Comparison of ENCODE assay signal across 1 cellular context in the genomic region with DNA sequence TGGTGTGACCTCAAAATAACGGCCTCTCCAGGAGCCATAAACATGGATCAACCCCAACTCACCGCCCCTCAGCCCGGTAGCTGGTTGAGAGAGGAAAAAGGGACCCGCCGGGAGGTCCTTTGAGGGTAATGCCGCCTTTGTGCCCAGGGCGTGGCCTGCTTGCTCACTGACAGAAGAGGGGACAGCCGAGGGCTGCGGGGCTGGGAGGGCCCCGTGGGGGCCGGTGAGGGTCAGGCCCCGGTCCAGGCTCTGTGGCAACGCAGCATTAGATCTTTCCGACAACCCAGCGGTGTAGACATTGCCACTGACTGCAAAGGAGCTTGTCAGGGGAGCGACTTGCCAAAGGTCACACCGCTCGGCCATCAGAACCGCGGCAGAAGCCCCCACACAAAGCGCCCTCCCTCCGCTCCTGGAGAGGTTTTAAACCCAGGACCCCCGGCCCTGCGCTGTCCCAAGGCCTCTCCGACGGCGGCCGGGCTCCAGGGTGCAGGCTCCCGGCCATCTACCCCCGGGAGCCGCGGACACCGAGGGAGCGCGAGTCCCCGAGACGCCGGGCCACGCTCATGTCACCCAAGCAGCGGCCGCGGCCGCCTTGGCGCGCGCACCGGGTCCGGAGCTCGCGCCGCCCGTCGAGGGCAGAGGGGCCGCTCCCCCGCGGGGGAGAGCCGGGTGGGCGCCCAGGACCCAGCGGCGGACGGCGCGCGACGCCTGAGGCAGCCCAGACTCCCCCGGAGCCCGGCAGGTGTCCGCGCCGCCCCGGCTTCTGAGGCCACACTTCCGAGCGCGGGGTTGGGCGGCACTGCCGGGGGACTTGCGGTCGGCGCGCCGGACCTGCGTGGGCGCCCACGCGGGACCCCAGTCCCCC.
TF ChIP-seq lines count a peak whose summit lies in the region.

No MANE protein-coding gene starts in this region.

TF ChIP-seq in HepG2, 621 proteins besides CTCF, POLR2A, EP300 and RAD21 (continued from another document and continues in another):
- TF ChIP-seq, protein P1, sequence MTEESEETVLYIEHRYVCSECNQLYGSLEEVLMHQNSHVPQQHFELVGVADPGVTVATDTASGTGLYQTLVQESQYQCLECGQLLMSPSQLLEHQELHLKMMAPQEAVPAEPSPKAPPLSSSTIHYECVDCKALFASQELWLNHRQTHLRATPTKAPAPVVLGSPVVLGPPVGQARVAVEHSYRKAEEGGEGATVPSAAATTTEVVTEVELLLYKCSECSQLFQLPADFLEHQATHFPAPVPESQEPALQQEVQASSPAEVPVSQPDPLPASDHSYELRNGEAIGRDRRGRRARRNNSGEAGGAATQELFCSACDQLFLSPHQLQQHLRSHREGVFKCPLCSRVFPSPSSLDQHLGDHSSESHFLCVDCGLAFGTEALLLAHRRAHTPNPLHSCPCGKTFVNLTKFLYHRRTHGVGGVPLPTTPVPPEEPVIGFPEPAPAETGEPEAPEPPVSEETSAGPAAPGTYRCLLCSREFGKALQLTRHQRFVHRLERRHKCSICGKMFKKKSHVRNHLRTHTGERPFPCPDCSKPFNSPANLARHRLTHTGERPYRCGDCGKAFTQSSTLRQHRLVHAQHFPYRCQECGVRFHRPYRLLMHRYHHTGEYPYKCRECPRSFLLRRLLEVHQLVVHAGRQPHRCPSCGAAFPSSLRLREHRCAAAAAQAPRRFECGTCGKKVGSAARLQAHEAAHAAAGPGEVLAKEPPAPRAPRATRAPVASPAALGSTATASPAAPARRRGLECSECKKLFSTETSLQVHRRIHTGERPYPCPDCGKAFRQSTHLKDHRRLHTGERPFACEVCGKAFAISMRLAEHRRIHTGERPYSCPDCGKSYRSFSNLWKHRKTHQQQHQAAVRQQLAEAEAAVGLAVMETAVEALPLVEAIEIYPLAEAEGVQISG (CRISPR knock-in tag; IDR thresholded peaks at IDR 0.05) = no peak
- TF ChIP-seq ZNF619 (CRISPR knock-in tag; IDR thresholded peaks at IDR 0.05) (no peak), ZSCAN9 (CRISPR knock-in tag; IDR thresholded peaks at IDR 0.05; ENCODE audit: borderline replicate concordance) (no peak), ZNF337 (CRISPR knock-in tag; IDR thresholded peaks at IDR 0.05; ENCODE audit: borderline replicate concordance, low read depth) (0 out of 2 replicates have a peak, but pooled peaks have one; percentile 44), ZBTB14 (CRISPR knock-in tag; IDR thresholded peaks at IDR 0.05) (no peak), POLR2AphosphoS2 (IDR thresholded peaks at IDR 0.05; ENCODE audit: low read depth, low read length) (no peak), ZNF121 (CRISPR knock-in tag; IDR thresholded peaks at IDR 0.05) (no peak), RFXANK (CRISPR knock-in tag; IDR thresholded peaks at IDR 0.05) (no peak), ZNF143 (CRISPR knock-in tag; IDR thresholded peaks at IDR 0.05) (no peak), CSRNP1 (CRISPR knock-in tag; IDR thresholded peaks at IDR 0.05) (peak; percentile 65), PHF8 (CRISPR knock-in tag; IDR thresholded peaks at IDR 0.05) (no peak; the same call in 1 of the 2 replicates), PRMT3 (CRISPR knock-in tag; IDR thresholded peaks at IDR 0.05; ENCODE audit: borderline replicate concordance, low read depth) (no peak), NR1H2 (CRISPR knock-in tag; IDR thresholded peaks at IDR 0.05; ENCODE audit: borderline replicate concordance, low read depth) (no peak), RCOR2 (CRISPR knock-in tag; IDR thresholded peaks at IDR 0.05) (0 out of 2 replicates have a peak, but pooled peaks have one; percentile 23), RFX5 (IDR thresholded peaks at IDR 0.05; ENCODE audit: low read depth, low read length) (no peak), TEAD2 (CRISPR knock-in tag; IDR thresholded peaks at IDR 0.05) (no peak), JDP2 (CRISPR knock-in tag; IDR thresholded peaks at IDR 0.05; ENCODE audit: borderline replicate concordance) (no peak), ZFP36 (IDR thresholded peaks at IDR 0.05; ENCODE audit: borderline replicate concordance, low read depth, low read length, partially characterized antibody) (no peak)
- TF ChIP-seq, protein P2, sequence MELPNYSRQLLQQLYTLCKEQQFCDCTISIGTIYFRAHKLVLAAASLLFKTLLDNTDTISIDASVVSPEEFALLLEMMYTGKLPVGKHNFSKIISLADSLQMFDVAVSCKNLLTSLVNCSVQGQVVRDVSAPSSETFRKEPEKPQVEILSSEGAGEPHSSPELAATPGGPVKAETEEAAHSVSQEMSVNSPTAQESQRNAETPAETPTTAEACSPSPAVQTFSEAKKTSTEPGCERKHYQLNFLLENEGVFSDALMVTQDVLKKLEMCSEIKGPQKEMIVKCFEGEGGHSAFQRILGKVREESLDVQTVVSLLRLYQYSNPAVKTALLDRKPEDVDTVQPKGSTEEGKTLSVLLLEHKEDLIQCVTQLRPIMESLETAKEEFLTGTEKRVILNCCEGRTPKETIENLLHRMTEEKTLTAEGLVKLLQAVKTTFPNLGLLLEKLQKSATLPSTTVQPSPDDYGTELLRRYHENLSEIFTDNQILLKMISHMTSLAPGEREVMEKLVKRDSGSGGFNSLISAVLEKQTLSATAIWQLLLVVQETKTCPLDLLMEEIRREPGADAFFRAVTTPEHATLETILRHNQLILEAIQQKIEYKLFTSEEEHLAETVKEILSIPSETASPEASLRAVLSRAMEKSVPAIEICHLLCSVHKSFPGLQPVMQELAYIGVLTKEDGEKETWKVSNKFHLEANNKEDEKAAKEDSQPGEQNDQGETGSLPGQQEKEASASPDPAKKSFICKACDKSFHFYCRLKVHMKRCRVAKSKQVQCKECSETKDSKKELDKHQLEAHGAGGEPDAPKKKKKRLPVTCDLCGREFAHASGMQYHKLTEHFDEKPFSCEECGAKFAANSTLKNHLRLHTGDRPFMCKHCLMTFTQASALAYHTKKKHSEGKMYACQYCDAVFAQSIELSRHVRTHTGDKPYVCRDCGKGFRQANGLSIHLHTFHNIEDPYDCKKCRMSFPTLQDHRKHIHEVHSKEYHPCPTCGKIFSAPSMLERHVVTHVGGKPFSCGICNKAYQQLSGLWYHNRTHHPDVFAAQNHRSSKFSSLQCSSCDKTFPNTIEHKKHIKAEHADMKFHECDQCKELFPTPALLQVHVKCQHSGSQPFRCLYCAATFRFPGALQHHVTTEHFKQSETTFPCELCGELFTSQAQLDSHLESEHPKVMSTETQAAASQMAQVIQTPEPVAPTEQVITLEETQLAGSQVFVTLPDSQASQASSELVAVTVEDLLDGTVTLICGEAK (IDR thresholded peaks at IDR 0.05) = no peak
- TF ChIP-seq, protein P2 (CRISPR knock-in tag; IDR thresholded peaks at IDR 0.05) = peak; percentile 71; the same call in 1 of the 2 replicates
- TF ChIP-seq, protein P3, sequence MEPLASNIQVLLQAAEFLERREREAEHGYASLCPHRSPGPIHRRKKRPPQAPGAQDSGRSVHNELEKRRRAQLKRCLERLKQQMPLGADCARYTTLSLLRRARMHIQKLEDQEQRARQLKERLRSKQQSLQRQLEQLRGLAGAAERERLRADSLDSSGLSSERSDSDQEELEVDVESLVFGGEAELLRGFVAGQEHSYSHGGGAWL (CRISPR knock-in tag; IDR thresholded peaks at IDR 0.05) = no peak
- TF ChIP-seq, protein P4, sequence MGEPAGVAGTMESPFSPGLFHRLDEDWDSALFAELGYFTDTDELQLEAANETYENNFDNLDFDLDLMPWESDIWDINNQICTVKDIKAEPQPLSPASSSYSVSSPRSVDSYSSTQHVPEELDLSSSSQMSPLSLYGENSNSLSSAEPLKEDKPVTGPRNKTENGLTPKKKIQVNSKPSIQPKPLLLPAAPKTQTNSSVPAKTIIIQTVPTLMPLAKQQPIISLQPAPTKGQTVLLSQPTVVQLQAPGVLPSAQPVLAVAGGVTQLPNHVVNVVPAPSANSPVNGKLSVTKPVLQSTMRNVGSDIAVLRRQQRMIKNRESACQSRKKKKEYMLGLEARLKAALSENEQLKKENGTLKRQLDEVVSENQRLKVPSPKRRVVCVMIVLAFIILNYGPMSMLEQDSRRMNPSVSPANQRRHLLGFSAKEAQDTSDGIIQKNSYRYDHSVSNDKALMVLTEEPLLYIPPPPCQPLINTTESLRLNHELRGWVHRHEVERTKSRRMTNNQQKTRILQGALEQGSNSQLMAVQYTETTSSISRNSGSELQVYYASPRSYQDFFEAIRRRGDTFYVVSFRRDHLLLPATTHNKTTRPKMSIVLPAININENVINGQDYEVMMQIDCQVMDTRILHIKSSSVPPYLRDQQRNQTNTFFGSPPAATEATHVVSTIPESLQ (CRISPR knock-in tag; conservative IDR thresholded peaks at IDR 0.05) = no peak
- TF ChIP-seq, protein P5, sequence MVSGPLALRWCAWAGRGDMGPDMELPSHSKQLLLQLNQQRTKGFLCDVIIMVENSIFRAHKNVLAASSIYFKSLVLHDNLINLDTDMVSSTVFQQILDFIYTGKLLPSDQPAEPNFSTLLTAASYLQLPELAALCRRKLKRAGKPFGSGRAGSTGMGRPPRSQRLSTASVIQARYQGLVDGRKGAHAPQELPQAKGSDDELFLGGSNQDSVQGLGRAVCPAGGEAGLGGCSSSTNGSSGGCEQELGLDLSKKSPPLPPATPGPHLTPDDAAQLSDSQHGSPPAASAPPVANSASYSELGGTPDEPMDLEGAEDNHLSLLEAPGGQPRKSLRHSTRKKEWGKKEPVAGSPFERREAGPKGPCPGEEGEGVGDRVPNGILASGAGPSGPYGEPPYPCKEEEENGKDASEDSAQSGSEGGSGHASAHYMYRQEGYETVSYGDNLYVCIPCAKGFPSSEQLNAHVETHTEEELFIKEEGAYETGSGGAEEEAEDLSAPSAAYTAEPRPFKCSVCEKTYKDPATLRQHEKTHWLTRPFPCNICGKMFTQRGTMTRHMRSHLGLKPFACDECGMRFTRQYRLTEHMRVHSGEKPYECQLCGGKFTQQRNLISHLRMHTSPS (CRISPR knock-in tag; IDR thresholded peaks at IDR 0.05; ENCODE audit: low read depth) = peak; percentile 87; the same call in 1 of the 2 replicates
- TF ChIP-seq, protein P6, sequence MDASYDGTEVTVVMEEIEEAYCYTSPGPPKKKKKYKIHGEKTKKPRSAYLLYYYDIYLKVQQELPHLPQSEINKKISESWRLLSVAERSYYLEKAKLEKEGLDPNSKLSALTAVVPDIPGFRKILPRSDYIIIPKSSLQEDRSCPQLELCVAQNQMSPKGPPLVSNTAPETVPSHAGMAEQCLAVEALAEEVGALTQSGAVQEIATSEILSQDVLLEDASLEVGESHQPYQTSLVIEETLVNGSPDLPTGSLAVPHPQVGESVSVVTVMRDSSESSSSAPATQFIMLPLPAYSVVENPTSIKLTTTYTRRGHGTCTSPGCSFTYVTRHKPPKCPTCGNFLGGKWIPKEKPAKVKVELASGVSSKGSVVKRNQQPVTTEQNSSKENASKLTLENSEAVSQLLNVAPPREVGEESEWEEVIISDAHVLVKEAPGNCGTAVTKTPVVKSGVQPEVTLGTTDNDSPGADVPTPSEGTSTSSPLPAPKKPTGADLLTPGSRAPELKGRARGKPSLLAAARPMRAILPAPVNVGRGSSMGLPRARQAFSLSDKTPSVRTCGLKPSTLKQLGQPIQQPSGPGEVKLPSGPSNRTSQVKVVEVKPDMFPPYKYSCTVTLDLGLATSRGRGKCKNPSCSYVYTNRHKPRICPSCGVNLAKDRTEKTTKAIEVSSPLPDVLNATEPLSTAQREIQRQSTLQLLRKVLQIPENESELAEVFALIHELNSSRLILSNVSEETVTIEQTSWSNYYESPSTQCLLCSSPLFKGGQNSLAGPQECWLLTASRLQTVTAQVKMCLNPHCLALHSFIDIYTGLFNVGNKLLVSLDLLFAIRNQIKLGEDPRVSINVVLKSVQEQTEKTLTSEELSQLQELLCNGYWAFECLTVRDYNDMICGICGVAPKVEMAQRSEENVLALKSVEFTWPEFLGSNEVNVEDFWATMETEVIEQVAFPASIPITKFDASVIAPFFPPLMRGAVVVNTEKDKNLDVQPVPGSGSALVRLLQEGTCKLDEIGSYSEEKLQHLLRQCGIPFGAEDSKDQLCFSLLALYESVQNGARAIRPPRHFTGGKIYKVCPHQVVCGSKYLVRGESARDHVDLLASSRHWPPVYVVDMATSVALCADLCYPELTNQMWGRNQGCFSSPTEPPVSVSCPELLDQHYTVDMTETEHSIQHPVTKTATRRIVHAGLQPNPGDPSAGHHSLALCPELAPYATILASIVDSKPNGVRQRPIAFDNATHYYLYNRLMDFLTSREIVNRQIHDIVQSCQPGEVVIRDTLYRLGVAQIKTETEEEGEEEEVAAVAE (CRISPR knock-in tag; IDR thresholded peaks at IDR 0.05; ENCODE audit: borderline replicate concordance) = no peak
